8 cellular contexts compared by ENCODE assay signal in the genomic region with DNA sequence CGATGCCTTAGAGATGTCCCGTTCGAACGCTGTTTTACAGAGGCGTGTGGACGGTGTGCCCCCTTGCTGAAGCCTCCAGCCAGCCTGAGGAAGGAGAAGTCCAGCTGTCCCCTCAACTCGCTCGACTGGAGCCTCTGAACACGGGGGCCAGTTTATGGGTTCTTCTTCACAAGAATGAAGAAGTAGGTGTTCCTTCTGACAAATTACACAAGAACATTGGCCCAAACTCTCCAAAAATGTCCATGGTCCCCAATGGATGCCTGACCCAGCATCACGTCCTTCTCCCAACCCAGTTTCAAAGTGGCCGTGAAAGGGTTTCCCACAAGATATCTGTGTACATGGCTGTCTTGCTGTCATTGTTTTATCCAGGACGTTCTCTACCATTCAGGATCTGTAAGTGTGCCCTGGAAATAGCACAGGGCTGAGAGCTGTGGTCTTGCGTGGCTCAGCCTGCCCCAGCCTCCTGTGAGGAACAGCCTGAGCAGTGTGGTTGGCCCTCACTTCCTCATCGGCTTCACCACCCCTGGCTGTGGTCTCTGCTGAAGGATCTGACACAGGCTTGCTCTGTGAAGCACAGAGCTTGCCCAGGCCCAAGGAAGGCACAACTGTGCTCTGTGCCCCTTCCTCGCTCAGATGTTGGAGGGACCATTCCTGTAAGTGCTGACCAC. TPM values are rescaled to one million over a fixed set of nuclear protein-coding genes. Genes with fewer than 3 reads are reported as not detected.
A peak's percentile ranks its signal among the peaks of the same experiment; 100 is the strongest.
DNase-seq lines count a peak whose midpoint lies in the region; ATAC-seq lines count a peak whose summit lies in the region.

No MANE protein-coding gene starts in this region.

- no peaks in the 10 kb centered on the region for H3K27me3 Mint-ChIP-seq in central memory CD8-positive, alpha-beta T cell

- H3K36me3 Mint-ChIP-seq in central memory CD8-positive, alpha-beta T cell (ENCODE audit: insufficient read depth) = no peaks in the 10 kb centered on the region

- peak; percentile 78 for DNase-seq in SIG-M5 (lab: John Stamatoyannopoulos, UW)
- peak; percentile 24 to 40 for DNase-seq in central memory CD8-positive, alpha-beta T cell (ENCODE audit: low spot score in 2 of 2)
- peak; percentile 43 for DNase-seq in stimulated activated CD4-positive, alpha-beta T cell treated with anti-CD3 and anti-CD28 coated beads, Interleukin-15, amount 100 ng/mL, for 24 hours
- DNase-seq in AG08396 (ENCODE audit: low spot score) = no peak
- no peak for DNase-seq in G401 (ENCODE audit: low spot score)
- no peak for DNase-seq in NCI-H1092 (lab: John Stamatoyannopoulos, UW)
- no peak for DNase-seq in DMS53 treated with DMSO at 0.1 percent for 48 hours (lab: John Stamatoyannopoulos, UW; ENCODE audit: unreplicated experiment)

- H3K4me1 Mint-ChIP-seq in central memory CD8-positive, alpha-beta T cell = peaks cover 35% of the 10 kb centered on the region

- peak; percentile 75 for ATAC-seq in GM19397 (IDR thresholded peaks at IDR 0.05; ENCODE audit: unreplicated experiment)
- ATAC-seq in central memory CD8-positive, alpha-beta T cell (replicated peaks; ENCODE audit: extremely low read depth, poor library complexity, severe bottlenecking) = peak; percentile 96

- in situ Hi-C loops in G401 (cut with HindIII; ENCODE audit: low sequenced_read_pairs) = no loop called here

- H3K9me3 Mint-ChIP-seq in central memory CD8-positive, alpha-beta T cell = no peaks in the 10 kb centered on the region

- peak overlapping the region; percentile 61 for H3K4me3 Mint-ChIP-seq in central memory CD8-positive, alpha-beta T cell

- H3K27ac Mint-ChIP-seq in central memory CD8-positive, alpha-beta T cell (ENCODE audit: low read depth) = peak overlapping the region; percentile 72

RNA-seq across cellular contexts. Expression of gene S100B, which starts 1.0 kb away (rescaled TPM):
- not detected in 2 replicates for total RNA-seq in G401 (2014; rRNA removed; shearing (Covaris generic))

RNA-seq across cellular contexts. Expression of gene PRMT2, which starts 29.6 kb away (rescaled TPM):
- total RNA-seq in G401 (2014; rRNA removed; shearing (Covaris generic)) = 84.4 and 112 TPM in 2 replicates

Comparison
In these comparisons a context has a peak if more than half of its experiments do, and no peak if none do; other contexts are left out.
1. DNase-seq: peak in SIG-M5 (single experiment), central memory CD8-positive, alpha-beta T cell (2 of 2) and stimulated activated CD4-positive, alpha-beta T cell treated with anti-CD3 and anti-CD28 coated beads, Interleukin-15, amount 100 ng/mL, for 24 hours (single experiment); none in AG08396 (single experiment), G401 (single experiment), NCI-H1092 (single experiment) and DMS53 treated with DMSO at 0.1 percent for 48 hours (single experiment).